12 cellular contexts compared by ENCODE assay signal in genomic region chr10:133509700-133510099, GRCh38. TPM values are rescaled to one million over a fixed set of nuclear protein-coding genes. Genes with fewer than 3 reads are reported as not detected.
"Had no signal": no experiment of that assay in that cellular context is flagged by ENCODE, and none has a peak within 500 bp of the region (broad histone marks: within the 10 kb centered on the region; RNA-seq: fewer than 3 reads in every experiment).

No MANE protein-coding gene starts in this region.

- H3K4me3 Mint-ChIP-seq: GM23338, H9, HFFc6 had no signal

- H3K9me3 Mint-ChIP-seq: HFFc6 had no signal

- H3K4me1 Mint-ChIP-seq: GM23338, H9 had no signal

- H3K27ac Mint-ChIP-seq: GM23338, H9, HFFc6 had no signal

- DNase-seq: GM23248, GOT3, H7, H9, HCEC 1CT, HFFc6 had no signal

- H3K9me3 ChIP-seq: HAP-1 had no signal

- H3K4me1 ChIP-seq: HAP-1 had no signal

- ATAC-seq: GM23338, HCT116 had no signal

- H3K27ac ChIP-seq: GM23248 had no signal

- H3K4me3 ChIP-seq: GM23248, GM23338, HAP-1 had no signal

- FAIRE-seq: H1, H54 had no signal

- H3K4me2 ChIP-seq: GM23338 had no signal

RNA-seq across cellular contexts. Expression of gene CYP2E1, which starts 17.5 kb away (rescaled TPM):
- total RNA-seq: GM23248, H1 had no signal

RNA-seq across cellular contexts. Expression of gene SYCE1, which starts 55.7 kb away (rescaled TPM):
- total RNA-seq: GM23248, GM23338, H1, H4, H7, H9, HFFc6 had no signal
- polyA plus RNA-seq: GM23248, H1 had no signal

RNA-seq across cellular contexts. Expression of gene SCART1, which starts 56.0 kb away (rescaled TPM):
- polyA plus RNA-seq: GM23338 had no signal
